23 cellular contexts compared by ENCODE assay signal in the genomic region with DNA sequence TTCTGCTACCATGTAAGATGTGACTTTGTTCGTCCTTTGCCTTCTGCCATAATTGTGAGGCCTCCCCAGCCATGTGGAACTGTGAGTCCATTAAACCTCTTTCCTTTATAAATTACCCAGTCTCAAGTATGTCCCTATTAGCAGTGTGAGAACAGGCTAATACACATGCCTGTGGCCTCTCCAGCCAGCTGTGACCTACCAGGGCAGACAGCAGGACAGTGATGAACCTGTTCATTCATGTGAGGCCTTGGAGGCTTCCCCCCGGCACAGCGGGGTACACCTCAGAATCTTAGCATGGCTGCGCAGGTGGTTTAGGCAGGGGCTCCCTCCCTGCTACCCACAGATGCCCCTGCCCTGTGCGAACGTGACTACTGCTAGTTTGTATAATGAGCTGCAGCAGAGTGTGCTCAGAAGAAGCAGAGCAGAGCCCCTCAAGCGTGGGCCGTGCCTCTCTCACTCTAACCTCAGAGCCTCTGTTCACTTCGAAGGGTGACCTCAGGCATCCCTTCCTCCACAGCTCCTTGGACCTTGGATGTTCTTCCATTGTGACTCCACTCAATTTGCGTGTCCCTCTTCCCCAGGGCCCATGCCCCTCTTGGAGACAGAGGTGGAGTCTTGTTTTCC.
"Had no signal": no experiment of that assay in that cellular context is flagged by ENCODE, and none has a peak within 500 bp of the region (broad histone marks: within the 10 kb centered on the region; RNA-seq: fewer than 3 reads in every experiment).

No MANE protein-coding gene starts in this region.

- ATAC-seq: activated CD8-positive, alpha-beta T cell treated with anti-CD3 and anti-CD28 coated beads for 36 hours had no signal

- H3K27ac ChIP-seq: brain microvascular endothelial cell, Peyer's patch, RWPE1, SJCRH30, VCaP had no signal

- DNase-seq: activated CD4-positive, CD25-positive, alpha-beta regulatory T cell; activated CD8-positive, alpha-beta T cell treated with anti-CD3 and anti-CD28 coated beads for 36 hours; activated gamma-delta T cell; activated naive CD4-positive, alpha-beta T cell treated with anti-CD3 and anti-CD28 coated beads, Interleukin-2, amount 10 ng/mL, durations not matched to agents 7 days and 5 days; activated naive CD8-positive, alpha-beta T cell treated with anti-CD3 and anti-CD28 coated beads for 36 hours; activated T-cell treated with anti-CD3 and anti-CD28 coated beads, Interleukin-2, amount 50 U/mL, for 48 hours; brain microvascular endothelial cell; Karpas-422; MM.1S; NCI-H1105; NCI-H1436; NCI-H1694 treated with DMSO at 0.1 percent for 48 hours; NCI-H2029 treated with DMSO at 0.1 percent for 48 hours; NCI-H345; NCI-H510A; NCI-H69; Peyer's patch; Right ventricle myocardium superior; SJCRH30; SK-N-SH; T-helper 1 cell had no signal

- H3K4me2 ChIP-seq: SK-N-SH had no signal

- H3K9me3 ChIP-seq: Peyer's patch, SJCRH30, SK-N-SH had no signal

- H3K27me3 ChIP-seq: brain microvascular endothelial cell, Peyer's patch, SJCRH30 had no signal

- H3K9ac ChIP-seq: SK-N-SH had no signal

- H3K4me3 ChIP-seq: Peyer's patch, SJCRH30 had no signal

- H3K4me1 ChIP-seq: Peyer's patch, SJCRH30 had no signal

- H3K36me3 ChIP-seq: Peyer's patch, SJCRH30 had no signal
